In genomic region chr6:154956771-154957522, GRCh38 we compare ENCODE assay signal across 28 cellular contexts.
"Had no signal": no experiment of that assay in that cellular context is flagged by ENCODE, and none has a peak within 500 bp of the region (broad histone marks: within the 10 kb centered on the region; RNA-seq: fewer than 3 reads in every experiment).

No MANE protein-coding gene starts in this region.

- H3K4me2 ChIP-seq: SK-N-SH had no signal

- H3K27ac ChIP-seq: SJCRH30, VCaP had no signal

- H3K27me3 Mint-ChIP-seq: activated CD4-positive, alpha-beta memory T cell treated with anti-CD3 and anti-CD28 coated beads, Interleukin-2, amount 10 ng/mL, durations not matched to agents 7 days and 5 days; activated CD4-positive, alpha-beta T cell treated with anti-CD3 and anti-CD28 coated beads for 36 hours; activated naive CD8-positive, alpha-beta T cell; activated T-helper 17 cell treated with anti-CD3 and anti-CD28 coated beads, Interleukin-2, amount 50 U/mL, for 72 hours; brain had no signal

- H3K9me3 Mint-ChIP-seq: activated CD4-positive, alpha-beta memory T cell treated with anti-CD3 and anti-CD28 coated beads, Interleukin-2, amount 10 ng/mL, durations not matched to agents 7 days and 5 days; activated naive CD4-positive, alpha-beta T cell treated with anti-CD3 and anti-CD28 coated beads for 36 hours; activated T-helper 17 cell treated with anti-CD3 and anti-CD28 coated beads, Interleukin-2, amount 50 U/mL, for 72 hours; brain had no signal

- H3K27ac Mint-ChIP-seq: activated CD4-positive, alpha-beta memory T cell treated with anti-CD3 and anti-CD28 coated beads, Interleukin-2, amount 10 ng/mL, durations not matched to agents 7 days and 5 days; activated CD4-positive, alpha-beta T cell treated with anti-CD3 and anti-CD28 coated beads for 36 hours; activated naive CD4-positive, alpha-beta T cell treated with anti-CD3 and anti-CD28 coated beads for 36 hours; activated naive CD8-positive, alpha-beta T cell; activated T-helper 17 cell treated with anti-CD3 and anti-CD28 coated beads, Interleukin-2, amount 50 U/mL, for 72 hours had no signal

- FAIRE-seq: astrocyte had no signal

- H3K36me3 ChIP-seq: SJCRH30 had no signal

- H3K4me3 Mint-ChIP-seq: activated CD4-positive, alpha-beta memory T cell treated with anti-CD3 and anti-CD28 coated beads, Interleukin-2, amount 10 ng/mL, durations not matched to agents 7 days and 5 days; activated CD4-positive, alpha-beta T cell treated with anti-CD3 and anti-CD28 coated beads for 36 hours; activated naive CD4-positive, alpha-beta T cell treated with anti-CD3 and anti-CD28 coated beads for 36 hours; activated naive CD8-positive, alpha-beta T cell; activated T-helper 17 cell treated with anti-CD3 and anti-CD28 coated beads, Interleukin-2, amount 50 U/mL, for 72 hours; brain had no signal

- DNase-seq: activated CD4-positive, alpha-beta memory T cell treated with anti-CD3 and anti-CD28 coated beads, Interleukin-2, amount 10 ng/mL, durations not matched to agents 7 days and 5 days; activated CD4-positive, alpha-beta T cell treated with anti-CD3 and anti-CD28 coated beads for 36 hours; activated CD4-positive, alpha-beta T cell treated with anti-CD3 and anti-CD28 coated beads, Interleukin-2, amount 50 U/mL, for 1 hour; activated gamma-delta T cell; activated naive CD4-positive, alpha-beta T cell treated with anti-CD3 and anti-CD28 coated beads for 36 hours; activated T-cell treated with anti-CD3 and anti-CD28 coated beads for 4 hours; activated T-cell treated with anti-CD3 and anti-CD28 coated beads, Interleukin-2, amount 50 U/mL, for 48 hours; amygdala; Kasumi-1; KBM-7; NCI-H1048; NCI-H2029; NCI-H2107; NCI-H2171 treated with DMSO at 0.1 percent for 48 hours; NCI-H226; NCI-H82; OCI-M1; RPMI8226; SJCRH30; SK-N-SH; T-helper 1 cell had no signal

- H3K4me3 ChIP-seq: SJCRH30 had no signal

- H3K4me1 ChIP-seq: SJCRH30 had no signal

- H3K9me3 ChIP-seq: SJCRH30, SK-N-SH had no signal

- ATAC-seq: activated CD4-positive, alpha-beta T cell treated with anti-CD3 and anti-CD28 coated beads for 36 hours; activated T-helper 17 cell treated with anti-CD3 and anti-CD28 coated beads, Interleukin-2, amount 50 U/mL, for 72 hours; Panc1; Right ventricle myocardium inferior had no signal

- H3K27me3 ChIP-seq: SJCRH30 had no signal

- H3K9ac ChIP-seq: SK-N-SH had no signal
